In the genomic region with DNA sequence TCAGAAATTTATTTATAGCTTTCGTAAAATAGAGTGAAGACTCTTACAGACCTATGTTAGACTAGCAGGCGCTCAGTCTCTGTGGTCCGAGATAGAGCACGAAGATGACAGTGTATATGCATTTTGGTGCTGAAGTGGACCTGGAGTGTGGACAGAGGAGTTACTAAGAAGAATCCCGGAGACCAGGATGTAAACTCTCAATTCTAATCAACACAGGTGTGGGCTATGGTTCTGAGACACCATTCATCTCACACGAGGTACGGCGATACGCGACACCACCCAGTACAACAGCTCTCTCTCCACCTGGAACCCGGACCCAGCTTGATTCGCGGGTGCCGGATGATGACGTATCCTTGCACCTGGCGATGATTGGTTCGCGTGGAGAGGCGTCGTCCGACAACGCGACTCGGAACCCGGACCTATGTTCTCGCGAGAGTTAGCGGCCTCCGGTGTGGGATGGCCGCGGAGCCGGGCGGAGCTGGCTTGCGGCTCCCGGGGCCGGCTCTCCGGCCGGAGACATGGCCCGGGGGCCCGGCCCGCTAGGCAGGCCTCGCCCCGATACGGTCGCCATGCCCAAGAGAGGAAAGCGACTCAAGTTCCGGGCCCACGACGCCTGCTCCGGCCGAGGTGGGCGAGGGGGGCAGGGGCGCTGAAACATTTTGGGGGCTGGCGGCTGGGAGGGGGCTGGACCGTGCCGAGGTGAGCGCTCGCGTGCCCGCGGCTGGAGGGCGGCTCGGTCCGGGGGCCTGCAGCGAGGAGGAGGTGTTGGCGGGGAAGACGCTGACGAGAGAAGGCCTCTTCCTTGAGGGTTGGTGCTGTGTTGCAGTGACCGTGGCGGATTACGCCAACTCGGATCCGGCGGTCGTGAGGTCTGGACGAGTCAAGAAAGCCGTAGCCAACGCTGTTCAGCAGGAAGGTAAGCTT, we compare ENCODE assay signal across 1 cellular context.
TF ChIP-seq lines count a peak whose summit lies in the region.

A gene with protein sequence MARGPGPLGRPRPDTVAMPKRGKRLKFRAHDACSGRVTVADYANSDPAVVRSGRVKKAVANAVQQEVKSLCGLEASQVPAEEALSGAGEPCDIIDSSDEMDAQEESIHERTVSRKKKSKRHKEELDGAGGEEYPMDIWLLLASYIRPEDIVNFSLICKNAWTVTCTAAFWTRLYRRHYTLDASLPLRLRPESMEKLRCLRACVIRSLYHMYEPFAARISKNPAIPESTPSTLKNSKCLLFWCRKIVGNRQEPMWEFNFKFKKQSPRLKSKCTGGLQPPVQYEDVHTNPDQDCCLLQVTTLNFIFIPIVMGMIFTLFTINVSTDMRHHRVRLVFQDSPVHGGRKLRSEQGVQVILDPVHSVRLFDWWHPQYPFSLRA (plus strand): TSS at position 427 of the 924 bp plus-strand sequence. CDS start 92 bp downstream, at position 519.

TF ChIP-seq in A549, 52 proteins besides CTCF, POLR2A, EP300 and RAD21 (continued from another document):
- TF ChIP-seq, protein P1, sequence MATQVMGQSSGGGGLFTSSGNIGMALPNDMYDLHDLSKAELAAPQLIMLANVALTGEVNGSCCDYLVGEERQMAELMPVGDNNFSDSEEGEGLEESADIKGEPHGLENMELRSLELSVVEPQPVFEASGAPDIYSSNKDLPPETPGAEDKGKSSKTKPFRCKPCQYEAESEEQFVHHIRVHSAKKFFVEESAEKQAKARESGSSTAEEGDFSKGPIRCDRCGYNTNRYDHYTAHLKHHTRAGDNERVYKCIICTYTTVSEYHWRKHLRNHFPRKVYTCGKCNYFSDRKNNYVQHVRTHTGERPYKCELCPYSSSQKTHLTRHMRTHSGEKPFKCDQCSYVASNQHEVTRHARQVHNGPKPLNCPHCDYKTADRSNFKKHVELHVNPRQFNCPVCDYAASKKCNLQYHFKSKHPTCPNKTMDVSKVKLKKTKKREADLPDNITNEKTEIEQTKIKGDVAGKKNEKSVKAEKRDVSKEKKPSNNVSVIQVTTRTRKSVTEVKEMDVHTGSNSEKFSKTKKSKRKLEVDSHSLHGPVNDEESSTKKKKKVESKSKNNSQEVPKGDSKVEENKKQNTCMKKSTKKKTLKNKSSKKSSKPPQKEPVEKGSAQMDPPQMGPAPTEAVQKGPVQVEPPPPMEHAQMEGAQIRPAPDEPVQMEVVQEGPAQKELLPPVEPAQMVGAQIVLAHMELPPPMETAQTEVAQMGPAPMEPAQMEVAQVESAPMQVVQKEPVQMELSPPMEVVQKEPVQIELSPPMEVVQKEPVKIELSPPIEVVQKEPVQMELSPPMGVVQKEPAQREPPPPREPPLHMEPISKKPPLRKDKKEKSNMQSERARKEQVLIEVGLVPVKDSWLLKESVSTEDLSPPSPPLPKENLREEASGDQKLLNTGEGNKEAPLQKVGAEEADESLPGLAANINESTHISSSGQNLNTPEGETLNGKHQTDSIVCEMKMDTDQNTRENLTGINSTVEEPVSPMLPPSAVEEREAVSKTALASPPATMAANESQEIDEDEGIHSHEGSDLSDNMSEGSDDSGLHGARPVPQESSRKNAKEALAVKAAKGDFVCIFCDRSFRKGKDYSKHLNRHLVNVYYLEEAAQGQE (IDR thresholded peaks at IDR 0.05), result peak; percentile 75
- TF ChIP-seq SMC3 (IDR thresholded peaks at IDR 0.05), result no peak
- TF ChIP-seq GATA3 (IDR thresholded peaks at IDR 0.05; ENCODE audit: borderline replicate concordance), result peak; percentile 29; the same call in 1 of the 2 replicates
- no peak for TF ChIP-seq CBX2 (IDR thresholded peaks at IDR 0.05; ENCODE audit: borderline replicate concordance, low read depth)
- TF ChIP-seq JUN (IDR thresholded peaks at IDR 0.05), result peak; percentile 87 to 88; a peak in 4 of 5 replicates
- peak; percentile 83 for TF ChIP-seq RFX5 (IDR thresholded peaks at IDR 0.05)
- TF ChIP-seq CEBPB (IDR thresholded peaks at IDR 0.05), result no peak
- TF ChIP-seq EHMT2 (IDR thresholded peaks at IDR 0.05; ENCODE audit: low read depth), result no peak
- peak; percentile 39; the same call in 1 of the 2 replicates for TF ChIP-seq FOSB (CRISPR knock-in tag; IDR thresholded peaks at IDR 0.05)
- TF ChIP-seq, protein P2, sequence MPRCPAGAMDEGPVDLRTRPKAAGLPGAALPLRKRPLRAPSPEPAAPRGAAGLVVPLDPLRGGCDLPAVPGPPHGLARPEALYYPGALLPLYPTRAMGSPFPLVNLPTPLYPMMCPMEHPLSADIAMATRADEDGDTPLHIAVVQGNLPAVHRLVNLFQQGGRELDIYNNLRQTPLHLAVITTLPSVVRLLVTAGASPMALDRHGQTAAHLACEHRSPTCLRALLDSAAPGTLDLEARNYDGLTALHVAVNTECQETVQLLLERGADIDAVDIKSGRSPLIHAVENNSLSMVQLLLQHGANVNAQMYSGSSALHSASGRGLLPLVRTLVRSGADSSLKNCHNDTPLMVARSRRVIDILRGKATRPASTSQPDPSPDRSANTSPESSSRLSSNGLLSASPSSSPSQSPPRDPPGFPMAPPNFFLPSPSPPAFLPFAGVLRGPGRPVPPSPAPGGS (IDR thresholded peaks at IDR 0.05), result peak; percentile 92
- no peak for TF ChIP-seq HOXB5 (CRISPR knock-in tag; IDR thresholded peaks at IDR 0.05)
- TF ChIP-seq RARB (CRISPR knock-in tag; IDR thresholded peaks at IDR 0.05), result no peak
- TF ChIP-seq, protein P3, sequence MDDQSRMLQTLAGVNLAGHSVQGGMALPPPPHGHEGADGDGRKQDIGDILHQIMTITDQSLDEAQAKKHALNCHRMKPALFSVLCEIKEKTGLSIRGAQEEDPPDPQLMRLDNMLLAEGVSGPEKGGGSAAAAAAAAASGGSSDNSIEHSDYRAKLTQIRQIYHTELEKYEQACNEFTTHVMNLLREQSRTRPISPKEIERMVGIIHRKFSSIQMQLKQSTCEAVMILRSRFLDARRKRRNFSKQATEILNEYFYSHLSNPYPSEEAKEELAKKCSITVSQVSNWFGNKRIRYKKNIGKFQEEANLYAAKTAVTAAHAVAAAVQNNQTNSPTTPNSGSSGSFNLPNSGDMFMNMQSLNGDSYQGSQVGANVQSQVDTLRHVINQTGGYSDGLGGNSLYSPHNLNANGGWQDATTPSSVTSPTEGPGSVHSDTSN (IDR thresholded peaks at IDR 0.05), result no peak
- no peak for TF ChIP-seq MYC (IDR thresholded peaks at IDR 0.05; ENCODE audit: borderline replicate concordance, low read length)
- peak; percentile 81 for TF ChIP-seq KDM5A (IDR thresholded peaks at IDR 0.05)
- TF ChIP-seq HOXA7 (CRISPR knock-in tag; IDR thresholded peaks at IDR 0.05), result no peak
- no peak for TF ChIP-seq HEYL (CRISPR knock-in tag; IDR thresholded peaks at IDR 0.05)
- TF ChIP-seq, protein P4, sequence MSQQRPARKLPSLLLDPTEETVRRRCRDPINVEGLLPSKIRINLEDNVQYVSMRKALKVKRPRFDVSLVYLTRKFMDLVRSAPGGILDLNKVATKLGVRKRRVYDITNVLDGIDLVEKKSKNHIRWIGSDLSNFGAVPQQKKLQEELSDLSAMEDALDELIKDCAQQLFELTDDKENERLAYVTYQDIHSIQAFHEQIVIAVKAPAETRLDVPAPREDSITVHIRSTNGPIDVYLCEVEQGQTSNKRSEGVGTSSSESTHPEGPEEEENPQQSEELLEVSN (IDR thresholded peaks at IDR 0.05; ENCODE audit: borderline replicate concordance, low read depth), result peak; percentile 62; the same call in 1 of the 2 replicates
- no peak for TF ChIP-seq MAFK (IDR thresholded peaks at IDR 0.05; ENCODE audit: partially characterized antibody)
- TF ChIP-seq EHF (CRISPR knock-in tag; IDR thresholded peaks at IDR 0.05), result no peak
- no peak for TF ChIP-seq ESRRA (IDR thresholded peaks at IDR 0.05; ENCODE audit: borderline replicate concordance, low read length)
- TF ChIP-seq ZFP36 (IDR thresholded peaks at IDR 0.05; ENCODE audit: borderline replicate concordance, partially characterized antibody), result no peak
- TF ChIP-seq, protein P5, sequence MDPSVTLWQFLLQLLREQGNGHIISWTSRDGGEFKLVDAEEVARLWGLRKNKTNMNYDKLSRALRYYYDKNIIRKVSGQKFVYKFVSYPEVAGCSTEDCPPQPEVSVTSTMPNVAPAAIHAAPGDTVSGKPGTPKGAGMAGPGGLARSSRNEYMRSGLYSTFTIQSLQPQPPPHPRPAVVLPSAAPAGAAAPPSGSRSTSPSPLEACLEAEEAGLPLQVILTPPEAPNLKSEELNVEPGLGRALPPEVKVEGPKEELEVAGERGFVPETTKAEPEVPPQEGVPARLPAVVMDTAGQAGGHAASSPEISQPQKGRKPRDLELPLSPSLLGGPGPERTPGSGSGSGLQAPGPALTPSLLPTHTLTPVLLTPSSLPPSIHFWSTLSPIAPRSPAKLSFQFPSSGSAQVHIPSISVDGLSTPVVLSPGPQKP (IDR thresholded peaks at IDR 0.05; ENCODE audit: low read depth, low read length), result no peak
- TF ChIP-seq ZC3H11A (IDR thresholded peaks at IDR 0.05), result no peak
- no peak for TF ChIP-seq ZSCAN20 (CRISPR knock-in tag; IDR thresholded peaks at IDR 0.05)
- peak; percentile 29 for TF ChIP-seq PHF8 (IDR thresholded peaks at IDR 0.05; ENCODE audit: borderline replicate concordance, low read depth)
- TF ChIP-seq RCOR1 (IDR thresholded peaks at IDR 0.05; ENCODE audit: low read depth, low read length), result no peak
- no peak for TF ChIP-seq HDAC2 (IDR thresholded peaks at IDR 0.05)
- TF ChIP-seq, protein P6, sequence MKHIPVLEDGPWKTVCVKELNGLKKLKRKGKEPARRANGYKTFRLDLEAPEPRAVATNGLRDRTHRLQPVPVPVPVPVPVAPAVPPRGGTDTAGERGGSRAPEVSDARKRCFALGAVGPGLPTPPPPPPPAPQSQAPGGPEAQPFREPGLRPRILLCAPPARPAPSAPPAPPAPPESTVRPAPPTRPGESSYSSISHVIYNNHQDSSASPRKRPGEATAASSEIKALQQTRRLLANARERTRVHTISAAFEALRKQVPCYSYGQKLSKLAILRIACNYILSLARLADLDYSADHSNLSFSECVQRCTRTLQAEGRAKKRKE (CRISPR knock-in tag; IDR thresholded peaks at IDR 0.05; ENCODE audit: low read depth), result no peak
- no peak for TF ChIP-seq FOSL2 (IDR thresholded peaks at IDR 0.05)
- TF ChIP-seq FOSL2 (CRISPR knock-in tag; IDR thresholded peaks at IDR 0.05), result no peak
- TF ChIP-seq, protein P7, sequence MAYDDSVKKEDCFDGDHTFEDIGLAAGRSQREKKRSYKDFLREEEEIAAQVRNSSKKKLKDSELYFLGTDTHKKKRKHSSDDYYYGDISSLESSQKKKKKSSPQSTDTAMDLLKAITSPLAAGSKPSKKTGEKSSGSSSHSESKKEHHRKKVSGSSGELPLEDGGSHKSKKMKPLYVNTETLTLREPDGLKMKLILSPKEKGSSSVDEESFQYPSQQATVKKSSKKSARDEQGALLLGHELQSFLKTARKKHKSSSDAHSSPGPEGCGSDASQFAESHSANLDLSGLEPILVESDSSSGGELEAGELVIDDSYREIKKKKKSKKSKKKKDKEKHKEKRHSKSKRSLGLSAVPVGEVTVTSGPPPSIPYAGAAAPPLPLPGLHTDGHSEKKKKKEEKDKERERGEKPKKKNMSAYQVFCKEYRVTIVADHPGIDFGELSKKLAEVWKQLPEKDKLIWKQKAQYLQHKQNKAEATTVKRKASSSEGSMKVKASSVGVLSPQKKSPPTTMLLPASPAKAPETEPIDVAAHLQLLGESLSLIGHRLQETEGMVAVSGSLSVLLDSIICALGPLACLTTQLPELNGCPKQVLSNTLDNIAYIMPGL (CRISPR knock-in tag; IDR thresholded peaks at IDR 0.05; ENCODE audit: borderline replicate concordance), result no peak
- no peak for TF ChIP-seq SREBF2 (IDR thresholded peaks at IDR 0.05)
- no peak for TF ChIP-seq POLR2AphosphoS2 (conservative IDR thresholded peaks at IDR 0.05; ENCODE audit: low read length)
- no peak for TF ChIP-seq NR3C1 (IDR thresholded peaks at IDR 0.05)
- no peak for TF ChIP-seq NFE2L2 (conservative IDR thresholded peaks at IDR 0.05; ENCODE audit: low read length)
- peak; percentile 91 for TF ChIP-seq CHD2 (IDR thresholded peaks at IDR 0.05; ENCODE audit: low read length, partially characterized antibody)
- TF ChIP-seq TP53 (CRISPR knock-in tag; IDR thresholded peaks at IDR 0.05), result peak; percentile 76; the same call in 1 of the 2 replicates
- no peak for TF ChIP-seq HOXB13 (CRISPR knock-in tag; IDR thresholded peaks at IDR 0.05; ENCODE audit: low read depth)
